1 cellular context compared by ENCODE assay signal in genomic region chr20:19915111-19915798, GRCh38.
A peak's percentile ranks its signal among the peaks of the same experiment; 100 is the strongest.
TF ChIP-seq lines count a peak whose summit lies in the region.

No MANE protein-coding gene starts in this region.

TF ChIP-seq in GM12878, 131 proteins besides CTCF, POLR2A, EP300 and RAD21 (continued from another document):
- TF ChIP-seq ZBTB11 (CRISPR knock-in tag; IDR thresholded peaks at IDR 0.05) (no peak), PAX8 (IDR thresholded peaks at IDR 0.05) (no peak), LARP7 (IDR thresholded peaks at IDR 0.05) (0 out of 2 replicates have a peak, but pooled peaks have one; percentile 44), BACH1 (IDR thresholded peaks at IDR 0.05; ENCODE audit: borderline replicate concordance) (no peak), BHLHE40 (IDR thresholded peaks at IDR 0.05; ENCODE audit: borderline replicate concordance in 1 of 2, low read depth in 2 of 2, low read length in 1 of 2) (peak; percentile 11 to 20; a peak in 1 of 4 replicates), MLLT1 (IDR thresholded peaks at IDR 0.05) (no peak), DPF2 (IDR thresholded peaks at IDR 0.05) (peak; percentile 52; the same call in 1 of the 2 replicates), EGR1 (IDR thresholded peaks at IDR 0.05; ENCODE audit: borderline replicate concordance in 1 of 2, low read depth in 2 of 2, low read length in 2 of 2) (no peak; a peak in 1 of 3 replicates), ZNF622 (IDR thresholded peaks at IDR 0.05) (no peak), HDGF (IDR thresholded peaks at IDR 0.05) (no peak), ATF2 (IDR thresholded peaks at IDR 0.05; ENCODE audit: low read length) (peak; percentile 36; the same call in 1 of the 2 replicates), RFX5 (IDR thresholded peaks at IDR 0.05; ENCODE audit: low read depth, low read length) (no peak), NFIC (IDR thresholded peaks at IDR 0.05; ENCODE audit: low read depth, low read length) (0 out of 2 replicates have a peak, but pooled peaks have one; percentile 61), ZSCAN29 (IDR thresholded peaks at IDR 0.05) (0 out of 2 replicates have a peak, but pooled peaks have one; percentile 5), IKZF1 (conservative IDR thresholded peaks at IDR 0.05) (peak; percentile 67; the same call in 1 of the 2 replicates), MYB (IDR thresholded peaks at IDR 0.05; ENCODE audit: borderline replicate concordance, low read depth, low read length) (no peak), SMAD1 (IDR thresholded peaks at IDR 0.05; ENCODE audit: low read depth, partially characterized antibody) (no peak), TCF12 (IDR thresholded peaks at IDR 0.05; ENCODE audit: low read depth, low read length) (0 out of 2 replicates have a peak, but pooled peaks have one; percentile 48), HDAC6 (IDR thresholded peaks at IDR 0.05; ENCODE audit: unreplicated experiment) (no peak), JUNB (IDR thresholded peaks at IDR 0.05) (peak; percentile 30; the same call in 1 of the 2 replicates), CREB1 (IDR thresholded peaks at IDR 0.05; ENCODE audit: low read depth) (0 out of 2 replicates have a peak, but pooled peaks have one; percentile 33)
TF ChIP-seq in GM12878: peak in this region for 22.
